Comparison of ENCODE assay signal across 1 cellular context in genomic region chr3:101065962-101066361, GRCh38.
TF ChIP-seq lines count a peak whose summit lies in the region.

No MANE protein-coding gene starts in this region.

TF ChIP-seq in H1, 55 proteins besides CTCF, POLR2A, EP300 and RAD21 (continued from another document):
- TF ChIP-seq, protein P1, sequence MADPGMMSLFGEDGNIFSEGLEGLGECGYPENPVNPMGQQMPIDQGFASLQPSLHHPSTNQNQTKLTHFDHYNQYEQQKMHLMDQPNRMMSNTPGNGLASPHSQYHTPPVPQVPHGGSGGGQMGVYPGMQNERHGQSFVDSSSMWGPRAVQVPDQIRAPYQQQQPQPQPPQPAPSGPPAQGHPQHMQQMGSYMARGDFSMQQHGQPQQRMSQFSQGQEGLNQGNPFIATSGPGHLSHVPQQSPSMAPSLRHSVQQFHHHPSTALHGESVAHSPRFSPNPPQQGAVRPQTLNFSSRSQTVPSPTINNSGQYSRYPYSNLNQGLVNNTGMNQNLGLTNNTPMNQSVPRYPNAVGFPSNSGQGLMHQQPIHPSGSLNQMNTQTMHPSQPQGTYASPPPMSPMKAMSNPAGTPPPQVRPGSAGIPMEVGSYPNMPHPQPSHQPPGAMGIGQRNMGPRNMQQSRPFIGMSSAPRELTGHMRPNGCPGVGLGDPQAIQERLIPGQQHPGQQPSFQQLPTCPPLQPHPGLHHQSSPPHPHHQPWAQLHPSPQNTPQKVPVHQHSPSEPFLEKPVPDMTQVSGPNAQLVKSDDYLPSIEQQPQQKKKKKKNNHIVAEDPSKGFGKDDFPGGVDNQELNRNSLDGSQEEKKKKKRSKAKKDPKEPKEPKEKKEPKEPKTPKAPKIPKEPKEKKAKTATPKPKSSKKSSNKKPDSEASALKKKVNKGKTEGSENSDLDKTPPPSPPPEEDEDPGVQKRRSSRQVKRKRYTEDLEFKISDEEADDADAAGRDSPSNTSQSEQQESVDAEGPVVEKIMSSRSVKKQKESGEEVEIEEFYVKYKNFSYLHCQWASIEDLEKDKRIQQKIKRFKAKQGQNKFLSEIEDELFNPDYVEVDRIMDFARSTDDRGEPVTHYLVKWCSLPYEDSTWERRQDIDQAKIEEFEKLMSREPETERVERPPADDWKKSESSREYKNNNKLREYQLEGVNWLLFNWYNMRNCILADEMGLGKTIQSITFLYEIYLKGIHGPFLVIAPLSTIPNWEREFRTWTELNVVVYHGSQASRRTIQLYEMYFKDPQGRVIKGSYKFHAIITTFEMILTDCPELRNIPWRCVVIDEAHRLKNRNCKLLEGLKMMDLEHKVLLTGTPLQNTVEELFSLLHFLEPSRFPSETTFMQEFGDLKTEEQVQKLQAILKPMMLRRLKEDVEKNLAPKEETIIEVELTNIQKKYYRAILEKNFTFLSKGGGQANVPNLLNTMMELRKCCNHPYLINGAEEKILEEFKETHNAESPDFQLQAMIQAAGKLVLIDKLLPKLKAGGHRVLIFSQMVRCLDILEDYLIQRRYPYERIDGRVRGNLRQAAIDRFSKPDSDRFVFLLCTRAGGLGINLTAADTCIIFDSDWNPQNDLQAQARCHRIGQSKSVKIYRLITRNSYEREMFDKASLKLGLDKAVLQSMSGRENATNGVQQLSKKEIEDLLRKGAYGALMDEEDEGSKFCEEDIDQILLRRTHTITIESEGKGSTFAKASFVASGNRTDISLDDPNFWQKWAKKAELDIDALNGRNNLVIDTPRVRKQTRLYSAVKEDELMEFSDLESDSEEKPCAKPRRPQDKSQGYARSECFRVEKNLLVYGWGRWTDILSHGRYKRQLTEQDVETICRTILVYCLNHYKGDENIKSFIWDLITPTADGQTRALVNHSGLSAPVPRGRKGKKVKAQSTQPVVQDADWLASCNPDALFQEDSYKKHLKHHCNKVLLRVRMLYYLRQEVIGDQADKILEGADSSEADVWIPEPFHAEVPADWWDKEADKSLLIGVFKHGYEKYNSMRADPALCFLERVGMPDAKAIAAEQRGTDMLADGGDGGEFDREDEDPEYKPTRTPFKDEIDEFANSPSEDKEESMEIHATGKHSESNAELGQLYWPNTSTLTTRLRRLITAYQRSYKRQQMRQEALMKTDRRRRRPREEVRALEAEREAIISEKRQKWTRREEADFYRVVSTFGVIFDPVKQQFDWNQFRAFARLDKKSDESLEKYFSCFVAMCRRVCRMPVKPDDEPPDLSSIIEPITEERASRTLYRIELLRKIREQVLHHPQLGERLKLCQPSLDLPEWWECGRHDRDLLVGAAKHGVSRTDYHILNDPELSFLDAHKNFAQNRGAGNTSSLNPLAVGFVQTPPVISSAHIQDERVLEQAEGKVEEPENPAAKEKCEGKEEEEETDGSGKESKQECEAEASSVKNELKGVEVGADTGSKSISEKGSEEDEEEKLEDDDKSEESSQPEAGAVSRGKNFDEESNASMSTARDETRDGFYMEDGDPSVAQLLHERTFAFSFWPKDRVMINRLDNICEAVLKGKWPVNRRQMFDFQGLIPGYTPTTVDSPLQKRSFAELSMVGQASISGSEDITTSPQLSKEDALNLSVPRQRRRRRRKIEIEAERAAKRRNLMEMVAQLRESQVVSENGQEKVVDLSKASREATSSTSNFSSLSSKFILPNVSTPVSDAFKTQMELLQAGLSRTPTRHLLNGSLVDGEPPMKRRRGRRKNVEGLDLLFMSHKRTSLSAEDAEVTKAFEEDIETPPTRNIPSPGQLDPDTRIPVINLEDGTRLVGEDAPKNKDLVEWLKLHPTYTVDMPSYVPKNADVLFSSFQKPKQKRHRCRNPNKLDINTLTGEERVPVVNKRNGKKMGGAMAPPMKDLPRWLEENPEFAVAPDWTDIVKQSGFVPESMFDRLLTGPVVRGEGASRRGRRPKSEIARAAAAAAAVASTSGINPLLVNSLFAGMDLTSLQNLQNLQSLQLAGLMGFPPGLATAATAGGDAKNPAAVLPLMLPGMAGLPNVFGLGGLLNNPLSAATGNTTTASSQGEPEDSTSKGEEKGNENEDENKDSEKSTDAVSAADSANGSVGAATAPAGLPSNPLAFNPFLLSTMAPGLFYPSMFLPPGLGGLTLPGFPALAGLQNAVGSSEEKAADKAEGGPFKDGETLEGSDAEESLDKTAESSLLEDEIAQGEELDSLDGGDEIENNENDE (IDR thresholded peaks at IDR 0.05; ENCODE audit: insufficient replicate concordance, low read length): no peak
- TF ChIP-seq USF2 (IDR thresholded peaks at IDR 0.05; ENCODE audit: low read length) (no peak), SIRT6 (IDR thresholded peaks at IDR 0.05; ENCODE audit: low read length) (no peak), E2F6 (IDR thresholded peaks at IDR 0.05) (no peak), RFX5 (IDR thresholded peaks at IDR 0.05; ENCODE audit: borderline replicate concordance, low read depth, low read length) (no peak), CEBPB (IDR thresholded peaks at IDR 0.05; ENCODE audit: low read depth, low read length) (no peak), CBX5 (IDR thresholded peaks at IDR 0.05; ENCODE audit: low read depth, low read length) (no peak), SP1 (IDR thresholded peaks at IDR 0.05; ENCODE audit: low read depth, low read length) (no peak), TAF7 (optimal IDR thresholded peaks at IDR 0.05; ENCODE audit: borderline replicate concordance, low read depth, low read length) (no peak), NANOG (IDR thresholded peaks at IDR 0.05; ENCODE audit: insufficient read depth, low read depth, low read length, poor library complexity, severe bottlenecking) (no peak), SUZ12 (IDR thresholded peaks at IDR 0.05; ENCODE audit: low read length) (no peak), PHF8 (conservative IDR thresholded peaks at IDR 0.05; ENCODE audit: low read depth, low read length) (no peak), POLR2AphosphoS5 (IDR thresholded peaks at IDR 0.05; ENCODE audit: low read depth, low read length) (no peak), ASH2L (IDR thresholded peaks at IDR 0.05; ENCODE audit: low read length) (no peak)
